1 cellular context compared by ENCODE assay signal in genomic region chr12:132955094-132955932, GRCh38.
TF ChIP-seq lines count a peak whose summit lies in the region.

No MANE protein-coding gene starts in this region.

TF ChIP-seq in HepG2, 621 proteins besides CTCF, POLR2A, EP300 and RAD21 (continued from another document):
- TF ChIP-seq ZBTB40 (IDR thresholded peaks at IDR 0.05), result no peak
- peak; percentile 56; the same call in 1 of the 2 replicates for TF ChIP-seq ZBTB40 (CRISPR knock-in tag; IDR thresholded peaks at IDR 0.05)
- no peak for TF ChIP-seq CERS6 (CRISPR knock-in tag; IDR thresholded peaks at IDR 0.05)
- TF ChIP-seq KAT2B (IDR thresholded peaks at IDR 0.05; ENCODE audit: borderline replicate concordance, low read depth, low read length), result no peak
- TF ChIP-seq CHD4 (IDR thresholded peaks at IDR 0.05; ENCODE audit: borderline replicate concordance, low read length), result no peak
- TF ChIP-seq SNAPC4 (CRISPR knock-in tag; IDR thresholded peaks at IDR 0.05), result no peak
- no peak for TF ChIP-seq ISX (CRISPR knock-in tag; conservative IDR thresholded peaks at IDR 0.05)
- TF ChIP-seq ARID2 (CRISPR knock-in tag; IDR thresholded peaks at IDR 0.05; ENCODE audit: borderline replicate concordance), result no peak
- TF ChIP-seq THAP8 (CRISPR knock-in tag; IDR thresholded peaks at IDR 0.05; ENCODE audit: borderline replicate concordance), result no peak
- no peak for TF ChIP-seq CEBPZ (IDR thresholded peaks at IDR 0.05; ENCODE audit: low read length)
- TF ChIP-seq ZFP36L1 (CRISPR knock-in tag; IDR thresholded peaks at IDR 0.05), result no peak
- TF ChIP-seq CC2D1A (CRISPR knock-in tag; IDR thresholded peaks at IDR 0.05), result no peak
- no peak for TF ChIP-seq RFXAP (CRISPR knock-in tag; IDR thresholded peaks at IDR 0.05; ENCODE audit: borderline replicate concordance)
- TF ChIP-seq ELK4 (CRISPR knock-in tag; IDR thresholded peaks at IDR 0.05; ENCODE audit: borderline replicate concordance), result no peak
